9 cellular contexts compared by ENCODE assay signal in genomic region chr10:69756279-69756678, GRCh38. TPM values are rescaled to one million over a fixed set of nuclear protein-coding genes. Genes with fewer than 3 reads are reported as not detected.
"Had no signal": no experiment of that assay in that cellular context is flagged by ENCODE, and none has a peak within 500 bp of the region (broad histone marks: within the 10 kb centered on the region; RNA-seq: fewer than 3 reads in every experiment).

No MANE protein-coding gene starts in this region.

- H2AFZ ChIP-seq: GM23248 had no signal

- H3K36me3 Mint-ChIP-seq: IgD-negative memory B cell had no signal

- H3K9ac ChIP-seq: GM23248 had no signal

- FAIRE-seq: HepG2 had no signal

- H3K4me3 ChIP-seq: GM23248 had no signal

- H3K27ac Mint-ChIP-seq: H9, HFFc6, IgD-negative memory B cell had no signal

- ATAC-seq: HepG2 had no signal

- H3K4me3 Mint-ChIP-seq: H9, HFFc6 had no signal

- DNase-seq: GM23248, GOT3, H9, HCEC 1CT, HFFc6, KG1 had no signal

- H3K4me1 Mint-ChIP-seq: IgD-negative memory B cell had no signal

- H3K9me3 Mint-ChIP-seq: H9, HFFc6, IgD-negative memory B cell had no signal

- H3K27ac ChIP-seq: GM23248, HL-60 had no signal

RNA-seq across cellular contexts. Expression of gene COL13A1, which starts 45.4 kb away (rescaled TPM):
- total RNA-seq: HepG2 had no signal
- polyA plus RNA-seq: IgD-negative memory B cell had no signal
